In the genomic region with DNA sequence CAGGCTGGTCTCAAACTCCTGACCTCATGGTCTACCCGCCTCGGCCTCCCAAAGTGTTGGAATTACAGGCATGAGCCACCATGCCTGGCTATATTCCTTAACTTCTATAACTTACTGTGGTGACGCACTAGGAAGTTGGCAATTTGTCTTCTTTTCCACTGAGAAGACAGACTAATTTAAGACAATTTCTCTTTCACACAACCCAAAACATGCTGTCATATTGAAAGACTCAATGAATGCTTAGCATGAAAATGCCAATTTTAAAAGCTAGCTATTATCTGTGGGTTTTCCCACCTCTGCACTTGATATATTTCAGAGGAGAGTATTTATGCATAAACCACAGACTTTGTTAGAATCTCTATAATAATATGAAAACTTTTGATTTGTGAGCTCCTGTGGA, we compare ENCODE assay signal across 11 cellular contexts.
"Had no signal": no experiment of that assay in that cellular context is flagged by ENCODE, and none has a peak within 500 bp of the region (broad histone marks: within the 10 kb centered on the region; RNA-seq: fewer than 3 reads in every experiment).

No MANE protein-coding gene starts in this region.

- H3K9me3 ChIP-seq: HAP-1 had no signal

- H3K4me3 Mint-ChIP-seq: GM23338, H9, HFFc6 had no signal

- FAIRE-seq: H1, H54 had no signal

- H3K36me3 ChIP-seq: HAP-1 had no signal

- H3K27ac Mint-ChIP-seq: GM23338, H9, HFFc6 had no signal

- H3K4me2 ChIP-seq: GM23338 had no signal

- ATAC-seq: GM23338, HCT116 had no signal

- H3K9ac ChIP-seq: GM23248 had no signal

- DNase-seq: GM23248, GOT3, H7, H9, HCEC 1CT, HFFc6 had no signal

- H2AFZ ChIP-seq: GM23248, GM23338 had no signal

- H3K27ac ChIP-seq: GM23248 had no signal

- H3K4me3 ChIP-seq: GM23248, GM23338, HAP-1 had no signal

- H3K9me3 Mint-ChIP-seq: GM23338, H9, HFFc6 had no signal
